12 cellular contexts compared by ENCODE assay signal in genomic region chr1:72557446-72558049, GRCh38.
A peak's percentile ranks its signal among the peaks of the same experiment; 100 is the strongest.
DNase-seq lines count a peak whose midpoint lies in the region; ATAC-seq and TF ChIP-seq lines count a peak whose summit lies in the region.
"Had no signal": no experiment of that assay in that cellular context is flagged by ENCODE, and none has a peak within 500 bp of the region (broad histone marks: within the 10 kb centered on the region; RNA-seq: fewer than 3 reads in every experiment).

No MANE protein-coding gene starts in this region.

- H2AK5ac ChIP-seq in IMR-90 (ENCODE audit: low read depth, low read length), result no peak overlapping the region
- no peak overlapping the region for H2AK5ac ChIP-seq in mesenchymal stem cell (ENCODE audit: low read length, severe bottlenecking)

- no peaks in the 10 kb centered on the region for H3K9me1 ChIP-seq in IMR-90 (ENCODE audit: insufficient read depth, low read length)

- ATAC-seq in IMR-90 (ENCODE audit: low read depth) (peak; percentile 53), HG03342 (IDR thresholded peaks at IDR 0.05; ENCODE audit: unreplicated experiment) (no peak), GM18868 (IDR thresholded peaks at IDR 0.05; ENCODE audit: unreplicated experiment) (no peak), GM18505 (IDR thresholded peaks at IDR 0.05; ENCODE audit: unreplicated experiment) (no peak)
- ATAC-seq: psoas muscle; stimulated activated naive CD8-positive, alpha-beta T cell treated with anti-CD3 and anti-CD28 coated beads, Interleukin-15, amount 100 ng/mL, for 72 hours had no signal

- H3K27ac ChIP-seq in IMR-90 (ENCODE audit: insufficient read depth, low read length), result no peak overlapping the region
- no peak overlapping the region for H3K27ac ChIP-seq in mesenchymal stem cell (ENCODE audit: low read length, poor library complexity, severe bottlenecking)
- H3K27ac ChIP-seq: esophagus muscularis mucosa, psoas muscle had no signal

- H3K79me1 ChIP-seq in IMR-90 (ENCODE audit: low read depth in 1 of 2, low read length in 2 of 2) (no peaks in the 10 kb centered on the region), mesenchymal stem cell (replicated peaks; ENCODE audit: low read length, poor library complexity, severe bottlenecking) (no peaks in the 10 kb centered on the region)

- H3K4me2 ChIP-seq in IMR-90 (ENCODE audit: low read depth, low read length), result no peak overlapping the region
- H3K4me2 ChIP-seq in mesenchymal stem cell (ENCODE audit: low read length, poor library complexity, severe bottlenecking), result no peak overlapping the region

- H3K27me3 ChIP-seq in IMR-90 (ENCODE audit: control insufficient read depth, insufficient read depth, low read length), result no peaks in the 10 kb centered on the region
- H3K27me3 ChIP-seq in mesenchymal stem cell (ENCODE audit: control insufficient read depth in 1 of 2, insufficient read depth in 1 of 2, low read length in 2 of 2), result no peaks in the 10 kb centered on the region
- H3K27me3 ChIP-seq: esophagus muscularis mucosa had no signal

- no peak overlapping the region for H2AK9ac ChIP-seq in IMR-90 (replicated peaks; ENCODE audit: low read depth, low read length, poor library complexity)

- H3K56ac ChIP-seq in IMR-90 (ENCODE audit: extremely low read depth, insufficient read depth, low read length), result no peak overlapping the region

- no peaks in the 10 kb centered on the region for H3K9me3 ChIP-seq in IMR-90 (ENCODE audit: control insufficient read depth, insufficient read depth, low read length)
- H3K9me3 ChIP-seq in mesenchymal stem cell (ENCODE audit: control insufficient read depth, low read length), result no peaks in the 10 kb centered on the region
- H3K9me3 ChIP-seq: esophagus muscularis mucosa, psoas muscle had no signal

- no peak overlapping the region for H4K5ac ChIP-seq in IMR-90 (ENCODE audit: low read depth, low read length)

- no peak overlapping the region for H2BK5ac ChIP-seq in IMR-90 (ENCODE audit: low read depth, low read length, poor library complexity, severe bottlenecking)
- H2BK5ac ChIP-seq in mesenchymal stem cell (ENCODE audit: low read depth, low read length, poor library complexity, severe bottlenecking), result no peak overlapping the region

- dilution Hi-C loops in IMR-90 (cut with HindIII; ENCODE audit: low sequenced_read_pairs, unreplicated experiment), result no loop called here

- H4K91ac ChIP-seq in IMR-90 (ENCODE audit: insufficient read depth, low read depth, low read length) (no peak overlapping the region), mesenchymal stem cell (ENCODE audit: low read length) (no peak overlapping the region)

- CTCF ChIA-PET in IMR-90 (lab: Yijun Ruan, JAX), result interaction anchor here (0.6 to 1.8 kb wide), 5 partner anchors 9 to 273 kb away, joined by 3 to 10 read pairs (median 4); no protein-coding TSS in a partner anchor

- H3K4ac ChIP-seq in IMR-90 (ENCODE audit: low read depth, low read length) (no peak overlapping the region), mesenchymal stem cell (ENCODE audit: low read depth in 1 of 2, low read length in 2 of 2) (no peak overlapping the region)

- TF ChIP-seq CTCF in IMR-90 (conservative IDR thresholded peaks at IDR 0.05; ENCODE audit: low read depth, low read length), result peak; percentile 20; the same call in 1 of the 2 replicates
- TF ChIP-seq CTCF in astrocyte of the spinal cord (IDR thresholded peaks at IDR 0.05; ENCODE audit: low read depth, low read length), result peak; percentile 58

- POLR2A ChIA-PET in IMR-90 (lab: Charles Lee; ENCODE audit: unreplicated experiment), result interaction anchor here (0.6 kb wide), 1 partner anchor 9 kb away, joined by 3 read pairs; no protein-coding TSS in a partner anchor

- TF ChIP-seq POLR2A in IMR-90 (IDR thresholded peaks at IDR 0.05; ENCODE audit: low read depth, low read length) (no peak), GM18505 (IDR thresholded peaks at IDR 0.05; ENCODE audit: borderline replicate concordance, extremely low read depth, insufficient read depth, insufficient read length) (no peak)

- H3K4me1 ChIP-seq in IMR-90 (ENCODE audit: control insufficient read depth, insufficient read depth, low read length), result no peaks in the 10 kb centered on the region
- no peaks in the 10 kb centered on the region for H3K4me1 ChIP-seq in mesenchymal stem cell (ENCODE audit: control insufficient read depth, insufficient read depth, low read depth, low read length)
- H3K4me1 ChIP-seq: esophagus muscularis mucosa, psoas muscle had no signal

- no peak overlapping the region for H4K8ac ChIP-seq in IMR-90 (ENCODE audit: low read depth in 2 of 2, low read length in 2 of 2)
- H4K8ac ChIP-seq in mesenchymal stem cell (ENCODE audit: low read length), result no peak overlapping the region

- DNase-seq in D341Med (ENCODE audit: low spot score) (peak; percentile 28), IMR-90 (peak; percentile 2), astrocyte of the spinal cord (ENCODE audit: low read depth, low spot score) (peak; percentile 17), mesenchymal stem cell (peak; percentile 28), cortex of kidney (lab: John Stamatoyannopoulos, UW) (no peak)
- DNase-seq: activated T-cell treated with anti-CD3 and anti-CD28 coated beads, Interleukin-2, amount 50 U/mL, for 1 hour; psoas muscle; stimulated activated naive CD8-positive, alpha-beta T cell treated with anti-CD3 and anti-CD28 coated beads, Interleukin-15, amount 100 ng/mL, for 72 hours had no signal

- H2BK120ac ChIP-seq in IMR-90 (ENCODE audit: low read depth, low read length) (no peak overlapping the region), mesenchymal stem cell (ENCODE audit: low read depth, low read length) (no peak overlapping the region)

- no peaks in the 10 kb centered on the region for H4K20me1 ChIP-seq in IMR-90 (ENCODE audit: insufficient read depth, low read length)

- H3K4me3 ChIP-seq in IMR-90 (ENCODE audit: insufficient read depth, low read depth, low read length), result no peak overlapping the region
- H3K4me3 ChIP-seq in astrocyte of the spinal cord (ENCODE audit: low read depth, low read length), result no peak overlapping the region
- H3K4me3 ChIP-seq in mesenchymal stem cell (ENCODE audit: insufficient read depth in 1 of 2, low read depth in 1 of 2, low read length in 2 of 2), result no peak overlapping the region
- H3K4me3 ChIP-seq: esophagus muscularis mucosa, psoas muscle had no signal

- H3K14ac ChIP-seq in IMR-90 (replicated peaks; ENCODE audit: low read depth, low read length) (no peak overlapping the region), mesenchymal stem cell (ENCODE audit: low read length in 2 of 2) (no peak overlapping the region)

- WGBS in IMR-90 (ENCODE audit: extremely low coverage in 2 of 2, insufficient read length in 1 of 2), 2 experiments, result no CpG with 5 or more reads among the region's 1 CpG
- no CpG with 5 or more reads among the region's 1 CpG for WGBS in mesenchymal stem cell

- H2BK15ac ChIP-seq in IMR-90 (ENCODE audit: low read depth, low read length), result no peak overlapping the region
- no peak overlapping the region for H2BK15ac ChIP-seq in mesenchymal stem cell (ENCODE audit: low read depth, poor library complexity, severe bottlenecking)

- no peak overlapping the region for H2BK20ac ChIP-seq in IMR-90 (ENCODE audit: low read depth, low read length)

- H2AFZ ChIP-seq in IMR-90 (replicated peaks; ENCODE audit: low read length, poor library complexity), result no peak overlapping the region
- no peak overlapping the region for H2AFZ ChIP-seq in mesenchymal stem cell (ENCODE audit: low read depth, low read length)

- no peak overlapping the region for H2BK12ac ChIP-seq in mesenchymal stem cell (ENCODE audit: low read length in 2 of 2)

- H3K18ac ChIP-seq in IMR-90 (ENCODE audit: low read depth, low read length) (no peak overlapping the region), mesenchymal stem cell (ENCODE audit: low read depth in 1 of 2, low read length in 2 of 2) (no peak overlapping the region)

- H3K9ac ChIP-seq in IMR-90 (ENCODE audit: low read depth, low read length) (no peak overlapping the region), mesenchymal stem cell (ENCODE audit: low read length) (no peak overlapping the region)

- no peak for TF ChIP-seq RAD21 in IMR-90 (IDR thresholded peaks at IDR 0.05; ENCODE audit: low read length)

- BruUV-seq in IMR-90 (replicated peaks; lab: Mats Ljungman, UMichigan), result no TSS peak

- H3K36me3 ChIP-seq in IMR-90 (ENCODE audit: control insufficient read depth, insufficient read depth, low read length), result no peaks in the 10 kb centered on the region
- H3K36me3 ChIP-seq in mesenchymal stem cell (ENCODE audit: control insufficient read depth in 1 of 2, insufficient read depth in 2 of 2, low read depth in 1 of 2, low read length in 2 of 2), result no peaks in the 10 kb centered on the region
- H3K36me3 ChIP-seq: esophagus muscularis mucosa had no signal

- in situ Hi-C loops in IMR-90 (cut with MboI; ENCODE audit: low sequenced_read_pairs), result no loop called here
- in situ Hi-C loops in astrocyte of the spinal cord (cut with HindIII; ENCODE audit: low sequenced_read_pairs), result no loop called here

- intact Hi-C loops in IMR-90 (cut with micrococcal nuclease), result no loop called here

- H3K23ac ChIP-seq in IMR-90 (ENCODE audit: low read depth, low read length) (no peak overlapping the region), mesenchymal stem cell (ENCODE audit: low read length in 2 of 2) (no peak overlapping the region)

TF ChIP-seq in IMR-90, 13 proteins besides CTCF, POLR2A, EP300 and RAD21:
- TF ChIP-seq MAFK (IDR thresholded peaks at IDR 0.05; ENCODE audit: low read depth, low read length) (0 out of 2 replicates have a peak, but pooled peaks have one; percentile 7), FOS (IDR thresholded peaks at IDR 0.05; ENCODE audit: low read depth, low read length) (no peak)
TF ChIP-seq in IMR-90: peak in this region for 1.
